In the genomic region with DNA sequence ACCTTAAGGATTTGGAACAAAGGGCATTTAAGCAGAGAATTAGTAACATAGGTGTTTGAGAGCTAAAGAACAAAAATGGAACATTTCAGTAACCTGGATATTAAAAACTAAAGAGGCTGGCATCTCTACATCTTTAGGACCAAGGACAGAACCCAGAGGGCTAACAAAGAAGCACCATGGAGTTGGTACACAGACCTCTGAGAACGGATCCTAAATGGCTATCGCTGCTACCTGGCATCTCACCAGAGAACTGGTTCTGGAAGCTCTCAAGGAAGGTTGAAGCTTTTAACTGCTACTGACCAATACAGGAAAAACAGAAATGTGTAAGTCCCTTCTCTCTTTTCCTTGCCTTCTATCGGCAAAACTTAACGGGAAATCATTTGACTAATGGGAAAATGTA, we compare ENCODE assay signal across 1 cellular context.
TF ChIP-seq lines count a peak whose summit lies in the region.

No MANE protein-coding gene starts in this region.

TF ChIP-seq in GM23338, 12 proteins besides CTCF, POLR2A, EP300 and RAD21 (continued from another document):
- TF ChIP-seq, protein P1, sequence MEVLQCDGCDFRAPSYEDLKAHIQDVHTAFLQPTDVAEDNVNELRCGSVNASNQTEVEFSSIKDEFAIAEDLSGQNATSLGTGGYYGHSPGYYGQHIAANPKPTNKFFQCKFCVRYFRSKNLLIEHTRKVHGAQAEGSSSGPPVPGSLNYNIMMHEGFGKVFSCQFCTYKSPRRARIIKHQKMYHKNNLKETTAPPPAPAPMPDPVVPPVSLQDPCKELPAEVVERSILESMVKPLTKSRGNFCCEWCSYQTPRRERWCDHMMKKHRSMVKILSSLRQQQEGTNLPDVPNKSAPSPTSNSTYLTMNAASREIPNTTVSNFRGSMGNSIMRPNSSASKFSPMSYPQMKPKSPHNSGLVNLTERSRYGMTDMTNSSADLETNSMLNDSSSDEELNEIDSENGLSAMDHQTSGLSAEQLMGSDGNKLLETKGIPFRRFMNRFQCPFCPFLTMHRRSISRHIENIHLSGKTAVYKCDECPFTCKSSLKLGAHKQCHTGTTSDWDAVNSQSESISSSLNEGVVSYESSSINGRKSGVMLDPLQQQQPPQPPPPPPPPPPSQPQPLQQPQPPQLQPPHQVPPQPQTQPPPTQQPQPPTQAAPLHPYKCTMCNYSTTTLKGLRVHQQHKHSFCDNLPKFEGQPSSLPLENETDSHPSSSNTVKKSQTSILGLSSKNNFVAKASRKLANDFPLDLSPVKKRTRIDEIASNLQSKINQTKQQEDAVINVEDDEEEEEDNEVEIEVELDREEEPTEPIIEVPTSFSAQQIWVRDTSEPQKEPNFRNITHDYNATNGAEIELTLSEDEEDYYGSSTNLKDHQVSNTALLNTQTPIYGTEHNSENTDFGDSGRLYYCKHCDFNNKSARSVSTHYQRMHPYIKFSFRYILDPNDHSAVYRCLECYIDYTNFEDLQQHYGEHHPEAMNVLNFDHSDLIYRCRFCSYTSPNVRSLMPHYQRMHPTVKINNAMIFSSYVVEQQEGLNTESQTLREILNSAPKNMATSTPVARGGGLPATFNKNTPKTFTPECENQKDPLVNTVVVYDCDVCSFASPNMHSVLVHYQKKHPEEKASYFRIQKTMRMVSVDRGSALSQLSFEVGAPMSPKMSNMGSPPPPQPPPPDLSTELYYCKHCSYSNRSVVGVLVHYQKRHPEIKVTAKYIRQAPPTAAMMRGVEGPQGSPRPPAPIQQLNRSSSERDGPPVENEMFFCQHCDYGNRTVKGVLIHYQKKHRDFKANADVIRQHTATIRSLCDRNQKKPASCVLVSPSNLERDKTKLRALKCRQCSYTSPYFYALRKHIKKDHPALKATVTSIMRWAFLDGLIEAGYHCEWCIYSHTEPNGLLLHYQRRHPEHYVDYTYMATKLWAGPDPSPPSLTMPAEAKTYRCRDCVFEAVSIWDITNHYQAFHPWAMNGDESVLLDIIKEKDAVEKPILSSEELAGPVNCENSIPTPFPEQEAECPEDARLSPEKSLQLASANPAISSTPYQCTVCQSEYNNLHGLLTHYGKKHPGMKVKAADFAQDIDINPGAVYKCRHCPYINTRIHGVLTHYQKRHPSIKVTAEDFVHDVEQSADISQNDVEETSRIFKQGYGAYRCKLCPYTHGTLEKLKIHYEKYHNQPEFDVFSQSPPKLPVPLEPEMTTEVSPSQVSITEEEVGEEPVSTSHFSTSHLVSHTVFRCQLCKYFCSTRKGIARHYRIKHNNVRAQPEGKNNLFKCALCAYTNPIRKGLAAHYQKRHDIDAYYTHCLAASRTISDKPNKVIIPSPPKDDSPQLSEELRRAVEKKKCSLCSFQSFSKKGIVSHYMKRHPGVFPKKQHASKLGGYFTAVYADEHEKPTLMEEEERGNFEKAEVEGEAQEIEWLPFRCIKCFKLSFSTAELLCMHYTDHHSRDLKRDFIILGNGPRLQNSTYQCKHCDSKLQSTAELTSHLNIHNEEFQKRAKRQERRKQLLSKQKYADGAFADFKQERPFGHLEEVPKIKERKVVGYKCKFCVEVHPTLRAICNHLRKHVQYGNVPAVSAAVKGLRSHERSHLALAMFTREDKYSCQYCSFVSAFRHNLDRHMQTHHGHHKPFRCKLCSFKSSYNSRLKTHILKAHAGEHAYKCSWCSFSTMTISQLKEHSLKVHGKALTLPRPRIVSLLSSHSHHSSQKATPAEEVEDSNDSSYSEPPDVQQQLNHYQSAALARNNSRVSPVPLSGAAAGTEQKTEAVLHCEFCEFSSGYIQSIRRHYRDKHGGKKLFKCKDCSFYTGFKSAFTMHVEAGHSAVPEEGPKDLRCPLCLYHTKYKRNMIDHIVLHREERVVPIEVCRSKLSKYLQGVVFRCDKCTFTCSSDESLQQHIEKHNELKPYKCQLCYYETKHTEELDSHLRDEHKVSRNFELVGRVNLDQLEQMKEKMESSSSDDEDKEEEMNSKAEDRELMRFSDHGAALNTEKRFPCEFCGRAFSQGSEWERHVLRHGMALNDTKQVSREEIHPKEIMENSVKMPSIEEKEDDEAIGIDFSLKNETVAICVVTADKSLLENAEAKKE (CRISPR knock-in tag; IDR thresholded peaks at IDR 0.05): no peak
- TF ChIP-seq, protein P2, sequence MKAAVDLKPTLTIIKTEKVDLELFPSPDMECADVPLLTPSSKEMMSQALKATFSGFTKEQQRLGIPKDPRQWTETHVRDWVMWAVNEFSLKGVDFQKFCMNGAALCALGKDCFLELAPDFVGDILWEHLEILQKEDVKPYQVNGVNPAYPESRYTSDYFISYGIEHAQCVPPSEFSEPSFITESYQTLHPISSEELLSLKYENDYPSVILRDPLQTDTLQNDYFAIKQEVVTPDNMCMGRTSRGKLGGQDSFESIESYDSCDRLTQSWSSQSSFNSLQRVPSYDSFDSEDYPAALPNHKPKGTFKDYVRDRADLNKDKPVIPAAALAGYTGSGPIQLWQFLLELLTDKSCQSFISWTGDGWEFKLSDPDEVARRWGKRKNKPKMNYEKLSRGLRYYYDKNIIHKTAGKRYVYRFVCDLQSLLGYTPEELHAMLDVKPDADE (IDR thresholded peaks at IDR 0.05): no peak
- TF ChIP-seq NANOG (IDR thresholded peaks at IDR 0.05; ENCODE audit: borderline replicate concordance): no peak
